Comparison of ENCODE assay signal across 31 cellular contexts in the genomic region with DNA sequence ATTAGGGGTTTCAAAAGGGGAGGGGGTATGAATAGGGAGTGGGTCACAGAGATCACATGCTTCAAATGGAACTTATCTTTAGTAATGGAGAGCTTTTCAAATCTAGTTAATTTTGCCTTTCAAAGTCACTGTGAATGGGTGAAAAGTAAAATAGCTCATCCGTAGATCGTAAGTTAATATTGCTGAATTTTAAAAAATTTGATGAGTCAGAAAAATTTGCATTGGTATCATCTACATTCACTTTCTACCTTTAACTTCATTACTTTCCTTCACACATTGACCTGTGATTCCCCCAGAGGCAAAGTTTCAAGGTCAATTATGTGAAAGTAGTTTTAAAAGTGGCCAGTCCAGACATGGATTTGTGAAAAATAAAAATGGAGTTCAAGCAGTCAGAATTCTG.
"Had no signal": no experiment of that assay in that cellular context is flagged by ENCODE, and none has a peak within 500 bp of the region (broad histone marks: within the 10 kb centered on the region; RNA-seq: fewer than 3 reads in every experiment).

No MANE protein-coding gene starts in this region.

- H3K4me1 ChIP-seq: ascending aorta had no signal

- FAIRE-seq: bronchial epithelial cell had no signal

- H3K27me3 ChIP-seq: ascending aorta, cardiac muscle cell had no signal

- H3K4me3 ChIP-seq: ascending aorta, cardiac muscle cell had no signal

- ATAC-seq: activated CD4-positive, alpha-beta T cell treated with anti-CD3 and anti-CD28 coated beads for 36 hours; activated CD4-positive, CD25-positive, alpha-beta regulatory T cell treated with anti-CD3 and anti-CD28 coated beads, Interleukin-2, amount 50 U/mL, for 24 hours; activated CD8-positive, alpha-beta memory T cell treated with anti-CD3 and anti-CD28 coated beads, Interleukin-2, amount 10 ng/mL, durations not matched to agents 7 days and 5 days; activated CD8-positive, alpha-beta T cell treated with anti-CD3 and anti-CD28 coated beads, Interleukin-2, amount 10 ng/mL, durations not matched to agents 7 days and 5 days; activated naive CD8-positive, alpha-beta T cell treated with anti-CD3 and anti-CD28 coated beads, Interleukin-2, amount 50 U/mL, for 24 hours; WTC11 had no signal

- H3K9me3 ChIP-seq: ascending aorta had no signal

- DNase-seq: activated CD4-positive, alpha-beta memory T cell treated with anti-CD3 and anti-CD28 coated beads, Interleukin-2, amount 10 ng/mL, durations not matched to agents 7 days and 5 days; activated CD4-positive, alpha-beta T cell treated with anti-CD3 and anti-CD28 coated beads for 1 hour; activated CD4-positive, alpha-beta T cell treated with anti-CD3 and anti-CD28 coated beads for 36 hours; activated CD4-positive, alpha-beta T cell treated with anti-CD3 and anti-CD28 coated beads for 48 hours; activated CD4-positive, alpha-beta T cell treated with anti-CD3 and anti-CD28 coated beads, Interleukin-2, amount 10 ng/mL, durations not matched to agents 7 days and 5 days; activated CD4-positive, alpha-beta T cell treated with anti-CD3 and anti-CD28 coated beads, Interleukin-2, amount 50 U/mL, for 48 hours; activated CD4-positive, CD25-positive, alpha-beta regulatory T cell; activated CD8-positive, alpha-beta memory T cell treated with anti-CD3 and anti-CD28 coated beads for 24 hours; activated CD8-positive, alpha-beta memory T cell treated with anti-CD3 and anti-CD28 coated beads, Interleukin-2, amount 10 ng/mL, durations not matched to agents 7 days and 5 days; activated CD8-positive, alpha-beta memory T cell treated with anti-CD3 and anti-CD28 coated beads, Interleukin-2, amount 50 U/mL, for 48 hours; activated CD8-positive, alpha-beta T cell treated with anti-CD3 and anti-CD28 coated beads, Interleukin-2, amount 10 ng/mL, durations not matched to agents 7 days and 5 days; activated effector memory CD4-positive, alpha-beta T cell treated with Interleukin-2 at 50 U/mL for 16 hours; activated gamma-delta T cell; activated naive CD4-positive, alpha-beta T cell treated with anti-CD3 and anti-CD28 coated beads, Interleukin-2, amount 10 ng/mL, durations not matched to agents 7 days and 5 days; activated naive CD4-positive, alpha-beta T cell treated with Interleukin-2 at 50 U/mL for 16 hours; activated naive CD8-positive, alpha-beta T cell treated with anti-CD3 and anti-CD28 coated beads, Interleukin-2, amount 10 ng/mL, durations not matched to agents 7 days and 5 days; activated naive CD8-positive, alpha-beta T cell treated with anti-CD3 and anti-CD28 coated beads, Interleukin-2, amount 50 U/mL, for 24 hours; activated T-cell treated with anti-CD3 and anti-CD28 coated beads, Interleukin-2, amount 50 U/mL, for 24 hours; activated T-cell treated with anti-CD3 and anti-CD28 coated beads, Interleukin-2, amount 50 U/mL, for 48 hours; amygdala; anterior cingulate cortex; central memory CD4-positive, alpha-beta T cell; T-helper 1 cell; T-helper 2 cell; T-helper 9 cell; WERI-Rb-1 had no signal

- H3K36me3 ChIP-seq: ascending aorta, cardiac muscle cell, WERI-Rb-1 had no signal

- H3K27ac ChIP-seq: ascending aorta, cardiac muscle cell, WERI-Rb-1 had no signal
